ENCODE assay signal across 8 cellular contexts in the genomic region with DNA sequence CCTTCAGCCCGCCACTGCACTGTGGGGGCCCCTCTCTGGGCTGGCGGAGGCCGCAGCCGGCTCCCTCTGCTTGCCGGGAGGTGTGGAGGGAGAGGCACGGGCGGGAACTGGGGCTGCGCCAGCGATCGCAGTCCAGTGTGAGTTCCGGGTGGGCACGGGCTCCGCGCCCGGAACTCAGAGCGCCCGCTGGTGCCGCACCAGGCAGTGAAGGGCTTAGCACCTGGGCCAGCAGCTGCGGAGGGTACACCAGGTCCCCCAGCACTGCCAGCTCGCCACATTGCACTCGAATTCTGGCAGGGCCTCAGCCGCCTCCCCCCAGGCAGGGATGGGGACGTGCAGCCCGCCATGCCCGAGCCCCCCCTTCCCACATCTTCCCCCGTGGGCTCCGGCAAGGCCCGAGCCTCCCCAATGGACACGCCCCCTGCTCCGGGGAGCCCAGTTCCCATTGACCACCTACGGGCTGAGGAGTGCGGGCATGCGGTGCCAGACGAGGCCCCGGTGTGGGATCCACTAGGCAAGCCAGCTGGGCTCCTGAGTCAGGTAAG.
"Had no signal": no experiment of that assay in that cellular context is flagged by ENCODE, and none has a peak within 500 bp of the region (broad histone marks: within the 10 kb centered on the region; RNA-seq: fewer than 3 reads in every experiment).

No MANE protein-coding gene starts in this region.

- H3K9me3 Mint-ChIP-seq: HFFc6 had no signal

- ATAC-seq: HCT116 had no signal

- H3K4me3 ChIP-seq: GM23248, HAP-1 had no signal

- H3K4me1 ChIP-seq: HAP-1 had no signal

- H3K27ac ChIP-seq: GM23248, HL-60 had no signal

- DNase-seq: GM23248, GOT3, H7, HFFc6, IMR-90 had no signal

- H3K27ac Mint-ChIP-seq: HFFc6 had no signal

- H2AFZ ChIP-seq: GM23248 had no signal

- H3K36me3 ChIP-seq: HAP-1 had no signal

- H3K9me3 ChIP-seq: HAP-1 had no signal

- H3K9ac ChIP-seq: GM23248 had no signal

- H3K4me3 Mint-ChIP-seq: HFFc6 had no signal
